Comparison of ENCODE assay signal across 8 cellular contexts in genomic region chr7:91263359-91264082, GRCh38. TPM values are rescaled to one million over a fixed set of nuclear protein-coding genes. Genes with fewer than 3 reads are reported as not detected.
A peak's percentile ranks its signal among the peaks of the same experiment; 100 is the strongest.
DNase-seq lines count a peak whose midpoint lies in the region; TF ChIP-seq lines count a peak whose summit lies in the region.

No MANE protein-coding gene starts in this region.

- no peaks in the 10 kb centered on the region for H3K79me1 ChIP-seq in H9 (ENCODE audit: insufficient read depth, low read depth, low read length, poor library complexity, severe bottlenecking)

- no peak overlapping the region for H3K18ac ChIP-seq in H9 (ENCODE audit: insufficient read length, low read depth, low read length)

- no peak overlapping the region for H2BK12ac ChIP-seq in H9 (ENCODE audit: insufficient read length, low read depth, low read length)

- H3K23ac ChIP-seq in H9 (ENCODE audit: insufficient read length, low read depth, low read length), result no peak overlapping the region

- H3K9ac ChIP-seq in H9 (ENCODE audit: extremely low read depth, insufficient read length, low read length), result peak overlapping the region; percentile 28

- TF ChIP-seq CTCF in H9 (conservative IDR thresholded peaks at IDR 0.05), result no peak
- peak; percentile 13 for TF ChIP-seq CTCF in type B pancreatic cell (conservative IDR thresholded peaks at IDR 0.05)

- no peak overlapping the region for H2BK15ac ChIP-seq in H9 (ENCODE audit: low read depth, low read length)

- no peak overlapping the region for H3K56ac ChIP-seq in H9 (ENCODE audit: insufficient read length, low read depth, low read length)

- H3K4me3 Mint-ChIP-seq in H9 (peak overlapping the region; percentile 71 to 88), type B pancreatic cell (peak overlapping the region; percentile 97)

- H3K4me1 Mint-ChIP-seq in H9 (peaks cover 27 to 37% of the 10 kb centered on the region in 2 experiments), type B pancreatic cell (ENCODE audit: unreplicated experiment) (peaks cover 23% of the 10 kb centered on the region)

- no peaks in the 10 kb centered on the region for H3K9me3 Mint-ChIP-seq in H9
- no peaks in the 10 kb centered on the region for H3K9me3 Mint-ChIP-seq in type B pancreatic cell

- no peak overlapping the region for H2BK20ac ChIP-seq in H9 (ENCODE audit: low read depth, low read length, poor library complexity, severe bottlenecking)

- no peak overlapping the region for H3T11ph ChIP-seq in H9 (ENCODE audit: low read length)

- peaks cover 26% of the 10 kb centered on the region for H3K23me2 ChIP-seq in H9 (ENCODE audit: insufficient read length, low read depth, low read length, poor library complexity, severe bottlenecking)

- no peak overlapping the region for H3K14ac ChIP-seq in H9 (ENCODE audit: insufficient read depth, low read length)

- H3K27me3 Mint-ChIP-seq in H9 (ENCODE audit: low read depth), result peaks cover 87% of the 10 kb centered on the region
- H3K27me3 Mint-ChIP-seq in type B pancreatic cell, result peaks cover 37% of the 10 kb centered on the region

- no peak overlapping the region for H2BK120ac ChIP-seq in H9 (ENCODE audit: low read depth, low read length, poor library complexity, severe bottlenecking)

- peak overlapping the region; percentile 95 for H3K4me2 ChIP-seq in H9 (ENCODE audit: insufficient read depth, insufficient read length, low read length)

- no peak overlapping the region for H2BK5ac ChIP-seq in H9 (ENCODE audit: insufficient read length, low read length)

- no peaks in the 10 kb centered on the region for H3K79me2 ChIP-seq in H9 (ENCODE audit: insufficient read depth, low read length)

- no peak overlapping the region for H3K4ac ChIP-seq in H9 (ENCODE audit: low read depth, low read length)

- H4K91ac ChIP-seq in H9 (ENCODE audit: insufficient read length, low read depth, low read length), result no peak overlapping the region

- H3K27me3 ChIP-seq in H9 (ENCODE audit: insufficient read depth, low read length), result peaks cover 63% of the 10 kb centered on the region

- H3K36me3 Mint-ChIP-seq in H9 (ENCODE audit: insufficient read depth in 1 of 3, low read depth in 3 of 3) (no peaks in the 10 kb centered on the region), type B pancreatic cell (peaks cover 18% of the 10 kb centered on the region)

- peak overlapping the region; percentile 88 for H2AFZ ChIP-seq in H9 (ENCODE audit: low read length)

- no peak overlapping the region for H4K5ac ChIP-seq in H9 (ENCODE audit: insufficient read length, low read depth, low read length)

- no CpG with 5 or more reads among the region's 34 CpGs for WGBS in H9 (ENCODE audit: extremely low coverage, insufficient read length, low lambda C conversion rate)

- no peaks in the 10 kb centered on the region for H3K9me3 ChIP-seq in H9 (ENCODE audit: control insufficient read depth, low read depth, low read length)

- DNase-seq in Ammon's horn (ENCODE audit: low spot score) (peak; percentile 29), H9 (peak; percentile 38), OCI-M1 (lab: John Stamatoyannopoulos, UW) (peak; percentile 90), ecto neural progenitor cell (ENCODE audit: low spot score) (peak; percentile 68), medulla oblongata (ENCODE audit: extremely low spot score) (peak; percentile 61), type B pancreatic cell (ENCODE audit: extremely low spot score, unreplicated experiment) (no peak), NCI-H2196 treated with DMSO at 0.1 percent for 48 hours (lab: John Stamatoyannopoulos, UW; ENCODE audit: unreplicated experiment) (no peak)
- no peak for DNase-seq in activated CD4-positive, alpha-beta T cell treated with anti-CD3 and anti-CD28 coated beads for 1 hour

- no peak overlapping the region for H4K8ac ChIP-seq in H9 (replicated peaks; ENCODE audit: insufficient read length, low read depth, low read length)

- H3K27ac ChIP-seq in H9 (ENCODE audit: insufficient read length, low read depth, low read length), result no peak overlapping the region

- H4K20me1 ChIP-seq in H9 (ENCODE audit: control insufficient read depth, insufficient read depth, insufficient read length), result peaks cover 2% of the 10 kb centered on the region

- no peak overlapping the region for H2AK5ac ChIP-seq in H9 (ENCODE audit: insufficient read length, low read length)

- no peaks in the 10 kb centered on the region for H3K4me1 ChIP-seq in H9 (ENCODE audit: insufficient read depth, low read length)

- H3K27ac Mint-ChIP-seq in H9 (no peak overlapping the region), type B pancreatic cell (peak overlapping the region; percentile 96)

RNA-seq across cellular contexts. Expression of gene FZD1, which starts 0.7 kb away (rescaled TPM):
- total RNA-seq in H9 (2021) (0.61 TPM in 2 replicates), type B pancreatic cell (ENCODE audit: low replicate concordance) (20.9 and 23.8 TPM in 2 replicates)

Comparison
In these comparisons a context has a peak if more than half of its experiments do, and no peak if none do; other contexts are left out.
1. DNase-seq: peak in Ammon's horn (single experiment), H9 (single experiment), OCI-M1 (single experiment), ecto neural progenitor cell (single experiment) and medulla oblongata (single experiment); none in type B pancreatic cell (single experiment), activated CD4-positive, alpha-beta T cell treated with anti-CD3 and anti-CD28 coated beads for 1 hour (single experiment) and NCI-H2196 treated with DMSO at 0.1 percent for 48 hours (single experiment).
2. RNA of gene FZD1, which starts 0.7 kb away (total RNA-seq): 20.9 to 23.8 TPM in type B pancreatic cell; 0.61 TPM in H9; every median in the first group is over 10 times any median in the second.